ENCODE assay signal across 31 cellular contexts in the genomic region with DNA sequence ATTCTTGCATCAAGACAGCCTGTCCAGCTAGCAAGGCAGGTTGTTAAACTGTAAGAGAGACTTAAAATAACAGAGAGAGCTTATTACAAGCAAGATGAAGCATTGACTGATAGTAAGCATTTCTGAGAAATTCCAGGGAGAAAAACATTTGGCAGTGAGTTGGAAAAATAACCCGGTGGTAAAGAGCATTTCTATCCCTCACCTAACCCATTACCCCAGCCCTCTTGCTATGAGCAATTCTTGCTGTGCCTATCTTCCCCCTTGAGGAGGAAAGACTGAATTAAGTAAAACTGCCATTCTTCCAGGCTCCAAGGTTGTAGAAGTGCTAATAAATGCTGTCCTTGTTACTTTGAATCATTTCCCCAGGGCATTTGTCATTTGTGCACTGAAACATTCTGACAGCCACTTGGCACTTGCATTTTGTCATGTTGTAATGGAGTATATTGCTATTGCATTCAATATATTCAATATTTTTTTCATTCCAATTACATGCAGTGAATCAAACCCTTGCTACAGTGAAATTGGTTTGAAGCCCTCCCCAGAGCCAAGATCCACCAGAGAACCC.
"Had no signal": no experiment of that assay in that cellular context is flagged by ENCODE, and none has a peak within 500 bp of the region (broad histone marks: within the 10 kb centered on the region; RNA-seq: fewer than 3 reads in every experiment).

No MANE protein-coding gene starts in this region.

- H3K4me1 ChIP-seq: foreskin keratinocyte, gastrocnemius medialis, heart left ventricle had no signal

- H3K9me3 ChIP-seq: gastrocnemius medialis, heart left ventricle had no signal

- H3K27ac Mint-ChIP-seq: activated CD4-positive, alpha-beta T cell treated with anti-CD3 and anti-CD28 coated beads for 36 hours; activated CD4-positive, alpha-beta T cell treated with anti-CD3 and anti-CD28 coated beads, Interleukin-2, amount 10 ng/mL, durations not matched to agents 7 days and 5 days; activated CD8-positive, alpha-beta T cell treated with anti-CD3 and anti-CD28 coated beads for 36 hours; activated naive CD8-positive, alpha-beta T cell; activated T-helper 17 cell treated with anti-CD3 and anti-CD28 coated beads, Interleukin-2, amount 50 U/mL, for 72 hours; dendritic cell treated with granulocyte-macrophage colony-stimulating factor and Interleukin-4, amounts not matched to agents 40 ng/mL and 50 ng/mL, for 4 days; endodermal cell; T-helper 17 cell; T-helper 2 cell treated with Interferon-gamma antibody and Interleukin-4, amounts not matched to agents 5 μg/mL and 100 μg/mL, for 36 hours had no signal

- DNase-seq: activated CD4-positive, alpha-beta T cell treated with anti-CD3 and anti-CD28 coated beads for 36 hours; activated CD4-positive, alpha-beta T cell treated with anti-CD3 and anti-CD28 coated beads, Interleukin-2, amount 10 ng/mL, durations not matched to agents 7 days and 5 days; activated CD4-positive, alpha-beta T cell treated with anti-CD3 and anti-CD28 coated beads, Interleukin-2, amount 50 U/mL, for 48 hours; activated CD4-positive, CD25-positive, alpha-beta regulatory T cell; activated CD4-positive, CD25-positive, alpha-beta regulatory T cell treated with anti-CD3 and anti-CD28 coated beads, Interleukin-2, amount 50 U/mL, for 72 hours; activated CD8-positive, alpha-beta memory T cell treated with anti-CD3 and anti-CD28 coated beads for 24 hours; activated CD8-positive, alpha-beta T cell treated with anti-CD3 and anti-CD28 coated beads for 36 hours; activated effector memory CD4-positive, alpha-beta T cell treated with Interleukin-2 at 50 U/mL for 16 hours; activated gamma-delta T cell treated with Interleukin-2 at 50 U/mL for 16 hours; activated naive CD4-positive, alpha-beta T cell treated with anti-CD3 and anti-CD28 coated beads, Interleukin-2, amount 50 U/mL, for 16 hours; activated naive CD4-positive, alpha-beta T cell treated with Interleukin-2 at 50 U/mL for 16 hours; activated T-cell treated with anti-CD3 and anti-CD28 coated beads, Interleukin-2, amount 50 U/mL, for 4 hours; amniotic stem cell; anterior cingulate cortex; brain microvascular endothelial cell; dorsolateral prefrontal cortex; effector memory CD4-positive, alpha-beta T cell; endodermal cell; foreskin keratinocyte; gastrocnemius medialis; glutamatergic neuron; heart left ventricle; T-helper 1 cell; T-helper 17 cell; T1000 had no signal

- H3K4me3 Mint-ChIP-seq: activated CD4-positive, alpha-beta T cell treated with anti-CD3 and anti-CD28 coated beads for 36 hours; activated CD4-positive, alpha-beta T cell treated with anti-CD3 and anti-CD28 coated beads, Interleukin-2, amount 10 ng/mL, durations not matched to agents 7 days and 5 days; activated CD8-positive, alpha-beta T cell treated with anti-CD3 and anti-CD28 coated beads for 36 hours; activated naive CD8-positive, alpha-beta T cell; activated T-cell treated with anti-CD3 and anti-CD28 coated beads, Interleukin-2, amount 50 U/mL, for 4 hours; activated T-helper 17 cell treated with anti-CD3 and anti-CD28 coated beads, Interleukin-2, amount 50 U/mL, for 72 hours; central memory CD8-positive, alpha-beta T cell; dendritic cell treated with granulocyte-macrophage colony-stimulating factor and Interleukin-4, amounts not matched to agents 40 ng/mL and 50 ng/mL, for 4 days; endodermal cell; T-helper 17 cell; T-helper 2 cell treated with Interferon-gamma antibody and Interleukin-4, amounts not matched to agents 5 μg/mL and 100 μg/mL, for 36 hours had no signal

- H3K27me3 ChIP-seq: gastrocnemius medialis had no signal

- H3K27me3 Mint-ChIP-seq: activated CD4-positive, alpha-beta T cell treated with anti-CD3 and anti-CD28 coated beads, Interleukin-2, amount 10 ng/mL, durations not matched to agents 7 days and 5 days; activated T-helper 17 cell treated with anti-CD3 and anti-CD28 coated beads, Interleukin-2, amount 50 U/mL, for 72 hours; dendritic cell treated with granulocyte-macrophage colony-stimulating factor and Interleukin-4, amounts not matched to agents 40 ng/mL and 50 ng/mL, for 4 days had no signal

- H3K4me1 Mint-ChIP-seq: activated CD4-positive, alpha-beta T cell treated with anti-CD3 and anti-CD28 coated beads for 36 hours; activated CD4-positive, alpha-beta T cell treated with anti-CD3 and anti-CD28 coated beads, Interleukin-2, amount 10 ng/mL, durations not matched to agents 7 days and 5 days; activated T-helper 17 cell treated with anti-CD3 and anti-CD28 coated beads, Interleukin-2, amount 50 U/mL, for 72 hours; central memory CD8-positive, alpha-beta T cell had no signal

- H3K27ac ChIP-seq: brain microvascular endothelial cell, coronary artery, dorsolateral prefrontal cortex, foreskin keratinocyte, gastrocnemius medialis, heart left ventricle had no signal

- H3K36me3 ChIP-seq: brain microvascular endothelial cell, gastrocnemius medialis, heart left ventricle had no signal

- H3K9me3 Mint-ChIP-seq: activated CD4-positive, alpha-beta T cell treated with anti-CD3 and anti-CD28 coated beads, Interleukin-2, amount 10 ng/mL, durations not matched to agents 7 days and 5 days; activated CD8-positive, alpha-beta T cell treated with anti-CD3 and anti-CD28 coated beads for 36 hours; activated T-cell treated with anti-CD3 and anti-CD28 coated beads, Interleukin-2, amount 50 U/mL, for 4 hours; activated T-helper 17 cell treated with anti-CD3 and anti-CD28 coated beads, Interleukin-2, amount 50 U/mL, for 72 hours; central memory CD8-positive, alpha-beta T cell; dendritic cell treated with granulocyte-macrophage colony-stimulating factor and Interleukin-4, amounts not matched to agents 40 ng/mL and 50 ng/mL, for 4 days; endodermal cell; T-helper 2 cell treated with Interferon-gamma antibody and Interleukin-4, amounts not matched to agents 5 μg/mL and 100 μg/mL, for 36 hours had no signal

- H3K4me3 ChIP-seq: coronary artery, dorsolateral prefrontal cortex, gastrocnemius medialis, heart left ventricle had no signal
